ENCODE assay signal across 2 cellular contexts in genomic region chr19:645912-646797, GRCh38.
TF ChIP-seq lines count a peak whose summit lies in the region.

No MANE protein-coding gene starts in this region.

TF ChIP-seq in HEK293, 187 proteins besides CTCF, POLR2A, EP300 and RAD21:
- TF ChIP-seq, protein P1, sequence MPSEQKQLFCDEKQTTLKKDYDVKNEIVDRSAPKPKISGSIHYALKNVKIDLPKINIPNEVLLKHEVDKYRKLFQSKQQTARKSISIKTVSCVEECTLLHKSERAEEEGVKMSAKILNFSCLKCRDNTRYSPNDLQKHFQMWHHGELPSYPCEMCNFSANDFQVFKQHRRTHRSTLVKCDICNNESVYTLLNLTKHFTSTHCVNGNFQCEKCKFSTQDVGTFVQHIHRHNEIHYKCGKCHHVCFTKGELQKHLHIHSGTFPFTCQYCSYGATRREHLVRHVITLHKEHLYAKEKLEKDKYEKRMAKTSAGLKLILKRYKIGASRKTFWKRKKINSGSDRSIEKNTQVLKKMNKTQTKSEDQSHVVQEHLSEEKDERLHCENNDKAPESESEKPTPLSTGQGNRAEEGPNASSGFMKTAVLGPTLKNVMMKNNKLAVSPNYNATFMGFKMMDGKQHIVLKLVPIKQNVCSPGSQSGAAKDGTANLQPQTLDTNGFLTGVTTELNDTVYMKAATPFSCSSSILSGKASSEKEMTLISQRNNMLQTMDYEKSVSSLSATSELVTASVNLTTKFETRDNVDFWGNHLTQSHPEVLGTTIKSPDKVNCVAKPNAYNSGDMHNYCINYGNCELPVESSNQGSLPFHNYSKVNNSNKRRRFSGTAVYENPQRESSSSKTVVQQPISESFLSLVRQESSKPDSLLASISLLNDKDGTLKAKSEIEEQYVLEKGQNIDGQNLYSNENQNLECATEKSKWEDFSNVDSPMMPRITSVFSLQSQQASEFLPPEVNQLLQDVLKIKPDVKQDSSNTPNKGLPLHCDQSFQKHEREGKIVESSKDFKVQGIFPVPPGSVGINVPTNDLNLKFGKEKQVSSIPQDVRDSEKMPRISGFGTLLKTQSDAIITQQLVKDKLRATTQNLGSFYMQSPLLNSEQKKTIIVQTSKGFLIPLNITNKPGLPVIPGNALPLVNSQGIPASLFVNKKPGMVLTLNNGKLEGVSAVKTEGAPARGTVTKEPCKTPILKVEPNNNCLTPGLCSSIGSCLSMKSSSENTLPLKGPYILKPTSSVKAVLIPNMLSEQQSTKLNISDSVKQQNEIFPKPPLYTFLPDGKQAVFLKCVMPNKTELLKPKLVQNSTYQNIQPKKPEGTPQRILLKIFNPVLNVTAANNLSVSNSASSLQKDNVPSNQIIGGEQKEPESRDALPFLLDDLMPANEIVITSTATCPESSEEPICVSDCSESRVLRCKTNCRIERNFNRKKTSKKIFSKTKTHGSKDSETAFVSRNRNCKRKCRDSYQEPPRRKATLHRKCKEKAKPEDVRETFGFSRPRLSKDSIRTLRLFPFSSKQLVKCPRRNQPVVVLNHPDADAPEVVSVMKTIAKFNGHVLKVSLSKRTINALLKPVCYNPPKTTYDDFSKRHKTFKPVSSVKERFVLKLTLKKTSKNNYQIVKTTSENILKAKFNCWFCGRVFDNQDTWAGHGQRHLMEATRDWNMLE (tag by site-specific recombination; conservative IDR thresholded peaks at IDR 0.05; ENCODE audit: low read depth) = no peak
- TF ChIP-seq ZNF221 (tag by site-specific recombination; IDR thresholded peaks at IDR 0.05; ENCODE audit: borderline replicate concordance) (no peak), ZBTB6 (tag by site-specific recombination; IDR thresholded peaks at IDR 0.05) (peak; percentile 44; the same call in 1 of the 2 replicates)

TF ChIP-seq in GM12878, 131 proteins besides CTCF, POLR2A, EP300 and RAD21:
- no peak for TF ChIP-seq SP1 (IDR thresholded peaks at IDR 0.05; ENCODE audit: low read depth, low read length)
- no peak for TF ChIP-seq NR2C1 (IDR thresholded peaks at IDR 0.05)
- no peak for TF ChIP-seq SUPT20H (IDR thresholded peaks at IDR 0.05; ENCODE audit: borderline replicate concordance, control insufficient read depth, low read depth, low read length)
- TF ChIP-seq STAT3 (IDR thresholded peaks at IDR 0.05; ENCODE audit: low read depth, low read length) = no peak
- no peak for TF ChIP-seq MYB (IDR thresholded peaks at IDR 0.05; ENCODE audit: borderline replicate concordance, low read depth, low read length)
- no peak for TF ChIP-seq BMI1 (IDR thresholded peaks at IDR 0.05; ENCODE audit: borderline replicate concordance)
- TF ChIP-seq, protein P2, sequence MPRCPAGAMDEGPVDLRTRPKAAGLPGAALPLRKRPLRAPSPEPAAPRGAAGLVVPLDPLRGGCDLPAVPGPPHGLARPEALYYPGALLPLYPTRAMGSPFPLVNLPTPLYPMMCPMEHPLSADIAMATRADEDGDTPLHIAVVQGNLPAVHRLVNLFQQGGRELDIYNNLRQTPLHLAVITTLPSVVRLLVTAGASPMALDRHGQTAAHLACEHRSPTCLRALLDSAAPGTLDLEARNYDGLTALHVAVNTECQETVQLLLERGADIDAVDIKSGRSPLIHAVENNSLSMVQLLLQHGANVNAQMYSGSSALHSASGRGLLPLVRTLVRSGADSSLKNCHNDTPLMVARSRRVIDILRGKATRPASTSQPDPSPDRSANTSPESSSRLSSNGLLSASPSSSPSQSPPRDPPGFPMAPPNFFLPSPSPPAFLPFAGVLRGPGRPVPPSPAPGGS (IDR thresholded peaks at IDR 0.05; ENCODE audit: borderline replicate concordance, insufficient read depth, low read depth, low read length, poor library complexity, severe bottlenecking) = no peak
- TF ChIP-seq CUX1 (IDR thresholded peaks at IDR 0.05; ENCODE audit: insufficient replicate concordance, low read depth, low read length) = no peak
- TF ChIP-seq, protein P3, sequence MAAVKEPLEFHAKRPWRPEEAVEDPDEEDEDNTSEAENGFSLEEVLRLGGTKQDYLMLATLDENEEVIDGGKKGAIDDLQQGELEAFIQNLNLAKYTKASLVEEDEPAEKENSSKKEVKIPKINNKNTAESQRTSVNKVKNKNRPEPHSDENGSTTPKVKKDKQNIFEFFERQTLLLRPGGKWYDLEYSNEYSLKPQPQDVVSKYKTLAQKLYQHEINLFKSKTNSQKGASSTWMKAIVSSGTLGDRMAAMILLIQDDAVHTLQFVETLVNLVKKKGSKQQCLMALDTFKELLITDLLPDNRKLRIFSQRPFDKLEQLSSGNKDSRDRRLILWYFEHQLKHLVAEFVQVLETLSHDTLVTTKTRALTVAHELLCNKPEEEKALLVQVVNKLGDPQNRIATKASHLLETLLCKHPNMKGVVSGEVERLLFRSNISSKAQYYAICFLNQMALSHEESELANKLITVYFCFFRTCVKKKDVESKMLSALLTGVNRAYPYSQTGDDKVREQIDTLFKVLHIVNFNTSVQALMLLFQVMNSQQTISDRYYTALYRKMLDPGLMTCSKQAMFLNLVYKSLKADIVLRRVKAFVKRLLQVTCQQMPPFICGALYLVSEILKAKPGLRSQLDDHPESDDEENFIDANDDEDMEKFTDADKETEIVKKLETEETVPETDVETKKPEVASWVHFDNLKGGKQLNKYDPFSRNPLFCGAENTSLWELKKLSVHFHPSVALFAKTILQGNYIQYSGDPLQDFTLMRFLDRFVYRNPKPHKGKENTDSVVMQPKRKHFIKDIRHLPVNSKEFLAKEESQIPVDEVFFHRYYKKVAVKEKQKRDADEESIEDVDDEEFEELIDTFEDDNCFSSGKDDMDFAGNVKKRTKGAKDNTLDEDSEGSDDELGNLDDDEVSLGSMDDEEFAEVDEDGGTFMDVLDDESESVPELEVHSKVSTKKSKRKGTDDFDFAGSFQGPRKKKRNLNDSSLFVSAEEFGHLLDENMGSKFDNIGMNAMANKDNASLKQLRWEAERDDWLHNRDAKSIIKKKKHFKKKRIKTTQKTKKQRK (IDR thresholded peaks at IDR 0.05; ENCODE audit: low read depth, low read length) = no peak
- no peak for TF ChIP-seq TARDBP (IDR thresholded peaks at IDR 0.05; ENCODE audit: borderline replicate concordance)
- TF ChIP-seq EED (IDR thresholded peaks at IDR 0.05; ENCODE audit: low read depth) = no peak
- no peak for TF ChIP-seq NFIC (IDR thresholded peaks at IDR 0.05; ENCODE audit: low read depth, low read length)
- no peak for TF ChIP-seq PBX3 (IDR thresholded peaks at IDR 0.05; ENCODE audit: insufficient replicate concordance, low read depth, low read length)
- no peak for TF ChIP-seq BCLAF1 (IDR thresholded peaks at IDR 0.05)
- no peak for TF ChIP-seq NBN (IDR thresholded peaks at IDR 0.05)
- TF ChIP-seq, protein P4, sequence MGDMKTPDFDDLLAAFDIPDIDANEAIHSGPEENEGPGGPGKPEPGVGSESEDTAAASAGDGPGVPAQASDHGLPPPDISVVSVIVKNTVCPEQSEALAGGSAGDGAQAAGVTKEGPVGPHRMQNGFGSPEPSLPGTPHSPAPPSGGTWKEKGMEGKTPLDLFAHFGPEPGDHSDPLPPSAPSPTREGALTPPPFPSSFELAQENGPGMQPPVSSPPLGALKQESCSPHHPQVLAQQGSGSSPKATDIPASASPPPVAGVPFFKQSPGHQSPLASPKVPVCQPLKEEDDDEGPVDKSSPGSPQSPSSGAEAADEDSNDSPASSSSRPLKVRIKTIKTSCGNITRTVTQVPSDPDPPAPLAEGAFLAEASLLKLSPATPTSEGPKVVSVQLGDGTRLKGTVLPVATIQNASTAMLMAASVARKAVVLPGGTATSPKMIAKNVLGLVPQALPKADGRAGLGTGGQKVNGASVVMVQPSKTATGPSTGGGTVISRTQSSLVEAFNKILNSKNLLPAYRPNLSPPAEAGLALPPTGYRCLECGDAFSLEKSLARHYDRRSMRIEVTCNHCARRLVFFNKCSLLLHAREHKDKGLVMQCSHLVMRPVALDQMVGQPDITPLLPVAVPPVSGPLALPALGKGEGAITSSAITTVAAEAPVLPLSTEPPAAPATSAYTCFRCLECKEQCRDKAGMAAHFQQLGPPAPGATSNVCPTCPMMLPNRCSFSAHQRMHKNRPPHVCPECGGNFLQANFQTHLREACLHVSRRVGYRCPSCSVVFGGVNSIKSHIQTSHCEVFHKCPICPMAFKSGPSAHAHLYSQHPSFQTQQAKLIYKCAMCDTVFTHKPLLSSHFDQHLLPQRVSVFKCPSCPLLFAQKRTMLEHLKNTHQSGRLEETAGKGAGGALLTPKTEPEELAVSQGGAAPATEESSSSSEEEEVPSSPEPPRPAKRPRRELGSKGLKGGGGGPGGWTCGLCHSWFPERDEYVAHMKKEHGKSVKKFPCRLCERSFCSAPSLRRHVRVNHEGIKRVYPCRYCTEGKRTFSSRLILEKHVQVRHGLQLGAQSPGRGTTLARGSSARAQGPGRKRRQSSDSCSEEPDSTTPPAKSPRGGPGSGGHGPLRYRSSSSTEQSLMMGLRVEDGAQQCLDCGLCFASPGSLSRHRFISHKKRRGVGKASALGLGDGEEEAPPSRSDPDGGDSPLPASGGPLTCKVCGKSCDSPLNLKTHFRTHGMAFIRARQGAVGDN (IDR thresholded peaks at IDR 0.05) = no peak
- TF ChIP-seq JUND (IDR thresholded peaks at IDR 0.05; ENCODE audit: low read depth, low read length) = no peak
